15 cellular contexts compared by ENCODE assay signal in the genomic region with DNA sequence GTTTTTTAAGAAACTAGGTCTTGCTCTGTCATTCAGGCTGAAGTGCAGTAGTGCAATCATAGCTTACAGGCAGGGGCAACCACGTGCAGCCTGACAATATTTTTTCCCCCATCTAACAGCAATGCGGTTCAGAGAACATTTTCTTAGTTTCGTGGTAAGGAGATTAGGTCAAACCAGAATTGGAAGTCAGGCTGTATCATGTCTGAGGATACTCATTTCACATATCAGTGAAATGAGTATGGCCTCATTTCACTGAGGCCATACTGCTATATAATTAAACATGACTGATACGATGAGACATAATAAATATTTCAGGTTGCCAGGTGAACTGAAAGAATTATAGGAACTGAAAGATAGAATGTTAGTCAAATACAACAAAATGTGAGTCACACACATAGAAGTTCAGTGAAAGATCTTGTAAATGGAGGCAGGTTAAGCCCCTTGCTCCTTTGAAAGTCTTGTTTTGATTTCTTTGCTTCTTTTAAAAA. TPM values are rescaled to one million over a fixed set of nuclear protein-coding genes. Genes with fewer than 3 reads are reported as not detected.
DNase-seq lines count a peak whose midpoint lies in the region; ATAC-seq lines count a peak whose summit lies in the region.
"Had no signal": no experiment of that assay in that cellular context is flagged by ENCODE, and none has a peak within 500 bp of the region (broad histone marks: within the 10 kb centered on the region; RNA-seq: fewer than 3 reads in every experiment).

No MANE protein-coding gene starts in this region.

- H4K91ac ChIP-seq in neuronal stem cell (ENCODE audit: low read depth, low read length, poor library complexity) (no peak overlapping the region), mesenchymal stem cell (ENCODE audit: low read length) (no peak overlapping the region)

- H2BK5ac ChIP-seq in neuronal stem cell (ENCODE audit: low read length) (no peak overlapping the region), mesenchymal stem cell (ENCODE audit: low read depth, low read length, poor library complexity, severe bottlenecking) (no peak overlapping the region)

- no peaks in the 10 kb centered on the region for H3K36me3 Mint-ChIP-seq in activated T-helper 17 cell treated with anti-CD3 and anti-CD28 coated beads, Interleukin-2, amount 50 U/mL, for 72 hours (ENCODE audit: low read depth)
- H3K36me3 Mint-ChIP-seq: activated naive CD8-positive, alpha-beta T cell treated with anti-CD3 and anti-CD28 coated beads, Interleukin-2, amount 10 ng/mL, durations not matched to agents 7 days and 5 days had no signal

- H3K4me1 ChIP-seq in neuronal stem cell (ENCODE audit: control insufficient read depth in 2 of 2, insufficient read depth in 1 of 2, low read depth in 1 of 2, low read length in 2 of 2) (no peaks in the 10 kb centered on the region), mesenchymal stem cell (ENCODE audit: control insufficient read depth, insufficient read depth, low read depth, low read length) (no peaks in the 10 kb centered on the region)

- no peak overlapping the region for H3K4me2 ChIP-seq in neuronal stem cell (ENCODE audit: insufficient read depth, low read length, poor library complexity, severe bottlenecking)
- H3K4me2 ChIP-seq in mesenchymal stem cell (ENCODE audit: low read length, poor library complexity, severe bottlenecking): no peak overlapping the region
- H3K4me2 ChIP-seq: smooth muscle cell had no signal

- intact Hi-C loops in sciatic nerve (cut with DNase I): no loop called here

- no peaks in the 10 kb centered on the region for H3K4me1 Mint-ChIP-seq in activated T-helper 17 cell treated with anti-CD3 and anti-CD28 coated beads, Interleukin-2, amount 50 U/mL, for 72 hours
- H3K4me1 Mint-ChIP-seq: activated naive CD8-positive, alpha-beta T cell treated with anti-CD3 and anti-CD28 coated beads, Interleukin-2, amount 10 ng/mL, durations not matched to agents 7 days and 5 days had no signal

- H2AK5ac ChIP-seq in neuronal stem cell (ENCODE audit: low read depth, low read length) (no peak overlapping the region), mesenchymal stem cell (ENCODE audit: low read length, severe bottlenecking) (no peak overlapping the region)

- peaks cover 12% of the 10 kb centered on the region for H3K9me3 Mint-ChIP-seq in activated T-helper 17 cell treated with anti-CD3 and anti-CD28 coated beads, Interleukin-2, amount 50 U/mL, for 72 hours

- H3K4me3 ChIP-seq in neuronal stem cell (ENCODE audit: low read length in 2 of 2): no peak overlapping the region
- H3K4me3 ChIP-seq in mesenchymal stem cell (ENCODE audit: insufficient read depth in 1 of 2, low read depth in 1 of 2, low read length in 2 of 2): no peak overlapping the region
- H3K4me3 ChIP-seq: K562, smooth muscle cell had no signal

- H3K9ac ChIP-seq in neuronal stem cell (ENCODE audit: low read depth, low read length, poor library complexity) (no peak overlapping the region), mesenchymal stem cell (ENCODE audit: low read length) (no peak overlapping the region)

- H2AFZ ChIP-seq in neuronal stem cell (ENCODE audit: low read length) (no peak overlapping the region), mesenchymal stem cell (ENCODE audit: low read depth, low read length) (no peak overlapping the region)

- no CpG with 5 or more reads among the region's 4 CpGs for WGBS in neuronal stem cell (ENCODE audit: extremely low coverage in 2 of 2, insufficient read length in 2 of 2, insufficient replicate concordance in 1 of 2), 2 donors
- 48% methylated on average over 4 of the region's 4 CpGs for WGBS in mesenchymal stem cell

- DNase-seq in neuronal stem cell (ENCODE audit: low spot score) (no peak), NCI-H1105 treated with DMSO at 0.1 percent for 48 hours (lab: John Stamatoyannopoulos, UW) (no peak), sciatic nerve (ENCODE audit: low spot score) (no peak), mesenchymal stem cell (no peak)
- DNase-seq: activated naive CD8-positive, alpha-beta T cell treated with anti-CD3 and anti-CD28 coated beads, Interleukin-2, amount 10 ng/mL, durations not matched to agents 7 days and 5 days; effector CD8-positive, alpha-beta T cell; Right ventricle myocardium superior had no signal

- H3K27me3 Mint-ChIP-seq in activated T-helper 17 cell treated with anti-CD3 and anti-CD28 coated beads, Interleukin-2, amount 50 U/mL, for 72 hours: no peaks in the 10 kb centered on the region
- H3K27me3 Mint-ChIP-seq: activated naive CD8-positive, alpha-beta T cell treated with anti-CD3 and anti-CD28 coated beads, Interleukin-2, amount 10 ng/mL, durations not matched to agents 7 days and 5 days; stimulated activated naive CD8-positive, alpha-beta T cell treated with anti-CD3 and anti-CD28 coated beads, Interleukin-15, Interleukin-2, amounts not matched to agents 100 ng/mL and 50 ng/mL, for 24 hours had no signal

- H3K27me3 ChIP-seq in neuronal stem cell (ENCODE audit: control insufficient read depth in 3 of 3, insufficient read depth in 3 of 3, low read depth in 1 of 3, low read length in 3 of 3) (no peaks in the 10 kb centered on the region), mesenchymal stem cell (ENCODE audit: control insufficient read depth in 1 of 2, insufficient read depth in 1 of 2, low read length in 2 of 2) (no peaks in the 10 kb centered on the region)

- H3K36me3 ChIP-seq in neuronal stem cell (replicated peaks in 1 of 2; ENCODE audit: control insufficient read depth in 2 of 2, insufficient read depth in 2 of 2, low read length in 2 of 2) (no peaks in the 10 kb centered on the region), mesenchymal stem cell (ENCODE audit: control insufficient read depth in 1 of 2, insufficient read depth in 2 of 2, low read depth in 1 of 2, low read length in 2 of 2) (no peaks in the 10 kb centered on the region)

- H2BK120ac ChIP-seq in neuronal stem cell (ENCODE audit: low read depth, low read length): no peak overlapping the region
- H2BK120ac ChIP-seq in mesenchymal stem cell (ENCODE audit: low read depth, low read length): no peak overlapping the region

- no peaks in the 10 kb centered on the region for H3K9me3 ChIP-seq in neuronal stem cell (replicated peaks in 1 of 2; ENCODE audit: control insufficient read depth in 2 of 2, insufficient read depth in 1 of 2, low read depth in 1 of 2, low read length in 2 of 2)
- no peaks in the 10 kb centered on the region for H3K9me3 ChIP-seq in mesenchymal stem cell (ENCODE audit: control insufficient read depth, low read length)

- no peak overlapping the region for H3K27ac Mint-ChIP-seq in activated T-helper 17 cell treated with anti-CD3 and anti-CD28 coated beads, Interleukin-2, amount 50 U/mL, for 72 hours
- H3K27ac Mint-ChIP-seq: activated naive CD8-positive, alpha-beta T cell treated with anti-CD3 and anti-CD28 coated beads, Interleukin-2, amount 10 ng/mL, durations not matched to agents 7 days and 5 days; stimulated activated naive CD8-positive, alpha-beta T cell treated with anti-CD3 and anti-CD28 coated beads, Interleukin-15, Interleukin-2, amounts not matched to agents 100 ng/mL and 50 ng/mL, for 24 hours had no signal

- H3K27ac ChIP-seq in neuronal stem cell (replicated peaks; ENCODE audit: low read length): no peak overlapping the region
- no peak overlapping the region for H3K27ac ChIP-seq in mesenchymal stem cell (ENCODE audit: low read length, poor library complexity, severe bottlenecking)

- H3K18ac ChIP-seq in neuronal stem cell (ENCODE audit: low read length) (no peak overlapping the region), mesenchymal stem cell (ENCODE audit: low read depth in 1 of 2, low read length in 2 of 2) (no peak overlapping the region)

- H3K14ac ChIP-seq in neuronal stem cell (ENCODE audit: low read length) (no peak overlapping the region), mesenchymal stem cell (ENCODE audit: low read length in 2 of 2) (no peak overlapping the region)

- no peak overlapping the region for H2BK15ac ChIP-seq in neuronal stem cell (ENCODE audit: low read length)
- H2BK15ac ChIP-seq in mesenchymal stem cell (ENCODE audit: low read depth, poor library complexity, severe bottlenecking): no peak overlapping the region

- H2BK12ac ChIP-seq in neuronal stem cell (ENCODE audit: low read length) (no peak overlapping the region), mesenchymal stem cell (ENCODE audit: low read length in 2 of 2) (no peak overlapping the region)

- no peaks in the 10 kb centered on the region for H3K79me1 ChIP-seq in neuronal stem cell (ENCODE audit: low read depth, low read length)
- no peaks in the 10 kb centered on the region for H3K79me1 ChIP-seq in mesenchymal stem cell (replicated peaks; ENCODE audit: low read length, poor library complexity, severe bottlenecking)

- H3K4ac ChIP-seq in neuronal stem cell (ENCODE audit: low read length) (no peak overlapping the region), mesenchymal stem cell (ENCODE audit: low read depth in 1 of 2, low read length in 2 of 2) (no peak overlapping the region)

- ATAC-seq in GM18861 (IDR thresholded peaks at IDR 0.05; ENCODE audit: unreplicated experiment) (peak; percentile 79), GM21390 (IDR thresholded peaks at IDR 0.05; ENCODE audit: unreplicated experiment) (peak; percentile 90), HG03045 (IDR thresholded peaks at IDR 0.05; ENCODE audit: unreplicated experiment) (peak; percentile 87), sciatic nerve (no peak)
- peak; percentile 90 for ATAC-seq in activated T-helper 17 cell treated with anti-CD3 and anti-CD28 coated beads, Interleukin-2, amount 50 U/mL, for 72 hours (replicated peaks)
- ATAC-seq: K562 had no signal

- no peak overlapping the region for H3K23ac ChIP-seq in neuronal stem cell (ENCODE audit: low read depth, low read length, poor library complexity)
- no peak overlapping the region for H3K23ac ChIP-seq in mesenchymal stem cell (ENCODE audit: low read length in 2 of 2)

- H4K8ac ChIP-seq in neuronal stem cell (ENCODE audit: low read depth, low read length): no peak overlapping the region
- H4K8ac ChIP-seq in mesenchymal stem cell (ENCODE audit: low read length): no peak overlapping the region

- no peak overlapping the region for H3K4me3 Mint-ChIP-seq in activated T-helper 17 cell treated with anti-CD3 and anti-CD28 coated beads, Interleukin-2, amount 50 U/mL, for 72 hours
- H3K4me3 Mint-ChIP-seq: activated naive CD8-positive, alpha-beta T cell treated with anti-CD3 and anti-CD28 coated beads, Interleukin-2, amount 10 ng/mL, durations not matched to agents 7 days and 5 days; stimulated activated naive CD8-positive, alpha-beta T cell treated with anti-CD3 and anti-CD28 coated beads, Interleukin-15, Interleukin-2, amounts not matched to agents 100 ng/mL and 50 ng/mL, for 24 hours had no signal

RNA-seq across cellular contexts. Expression of gene IZUMO1R, which starts 32.5 kb away (rescaled TPM):
- total RNA-seq in activated T-helper 17 cell treated with anti-CD3 and anti-CD28 coated beads, Interleukin-2, amount 50 U/mL, for 72 hours: not detected
- polyA plus RNA-seq in neuronal stem cell (2013, experiment 1 of 2): not detected
- polyA plus RNA-seq in neuronal stem cell (2013, experiment 2 of 2): not detected
- not detected for total RNA-seq in sciatic nerve
- polyA plus RNA-seq in mesenchymal stem cell (2013, experiment 1 of 2): not detected
- not detected for polyA plus RNA-seq in mesenchymal stem cell (2013, experiment 2 of 2)
- total RNA-seq: activated naive CD8-positive, alpha-beta T cell treated with anti-CD3 and anti-CD28 coated beads, Interleukin-2, amount 10 ng/mL, durations not matched to agents 7 days and 5 days; K562; myocyte; Right ventricle myocardium superior; smooth muscle cell had no signal
- polyA plus RNA-seq: K562, smooth muscle cell had no signal
